8 cellular contexts compared by ENCODE assay signal in genomic region chr7:604038-604883, GRCh38.
DNase-seq lines count a peak whose midpoint lies in the region; ATAC-seq and TF ChIP-seq lines count a peak whose summit lies in the region.

No MANE protein-coding gene starts in this region.

- peak overlapping the region; percentile 100 for H3K27ac Mint-ChIP-seq in CD8-positive, alpha-beta T cell
- H3K27ac Mint-ChIP-seq in activated CD8-positive, alpha-beta memory T cell treated with anti-CD3 and anti-CD28 coated beads, Interleukin-2, amount 10 ng/mL, durations not matched to agents 7 days and 5 days, result peak overlapping the region; percentile 99

- ATAC-seq in CD8-positive, alpha-beta T cell, result peak; percentile 71
- ATAC-seq in GM21619 (IDR thresholded peaks at IDR 0.05; ENCODE audit: unreplicated experiment), result peak; percentile 72
- ATAC-seq in activated CD8-positive, alpha-beta memory T cell treated with anti-CD3 and anti-CD28 coated beads, Interleukin-2, amount 10 ng/mL, durations not matched to agents 7 days and 5 days, result peak; percentile 84

- peak overlapping the region; percentile 81 for H3K4me3 ChIP-seq in CD8-positive, alpha-beta T cell (ENCODE audit: low read depth, low read length)
- H3K4me3 ChIP-seq in Karpas-422 (ENCODE audit: low read length), result peak overlapping the region; percentile 43; the same call in 1 of the 2 replicates
- H3K4me3 ChIP-seq in esophagus (ENCODE audit: low read depth in 1 of 2, low read length in 2 of 2), result peak overlapping the region in 1 of 2 donors; percentile 26
- H3K4me3 ChIP-seq in parathyroid adenoma (ENCODE audit: low read depth, low read length), result peak overlapping the region; percentile 16
- H3K4me3 ChIP-seq in thymus (ENCODE audit: low read length), result peak overlapping the region; percentile 47

- WGBS in esophagus, 2 donors, result 58 to 62% methylated on average over 35 to 36 of the region's 36 CpGs
- WGBS in thymus, result 17% methylated on average over 36 of the region's 36 CpGs

- peaks cover 80% of the 10 kb centered on the region for H3K4me1 ChIP-seq in CD8-positive, alpha-beta T cell (ENCODE audit: insufficient read depth, low read length)
- peaks cover 3% of the 10 kb centered on the region for H3K4me1 ChIP-seq in Karpas-422 (ENCODE audit: low read length)
- H3K4me1 ChIP-seq in esophagus (ENCODE audit: control insufficient read depth in 2 of 2, insufficient read depth in 2 of 2, low read length in 1 of 2), result peaks cover 0 to 5% of the 10 kb centered on the region in 2 donors
- H3K4me1 ChIP-seq in parathyroid adenoma, result no peaks in the 10 kb centered on the region
- H3K4me1 ChIP-seq in thymus (ENCODE audit: control insufficient read depth, insufficient read depth, low read length), result peaks cover 23% of the 10 kb centered on the region

- no peak for TF ChIP-seq CTCF in CD8-positive, alpha-beta T cell (IDR thresholded peaks at IDR 0.05)
- no peak for TF ChIP-seq CTCF in parathyroid adenoma (IDR thresholded peaks at IDR 0.05)

- POLR2A ChIA-PET in CD8-positive, alpha-beta T cell (lab: Charles Lee), result interaction anchor here (0.5 to 2.0 kb wide), 11 partner anchors 10 to 1083 kb away, joined by 3 to 24 read pairs (median 4); no protein-coding TSS in a partner anchor

- H3K79me2 ChIP-seq in Karpas-422 (ENCODE audit: low read length), result no peaks in the 10 kb centered on the region
- no peaks in the 10 kb centered on the region for H3K79me2 ChIP-seq in parathyroid adenoma

- H3K36me3 ChIP-seq in CD8-positive, alpha-beta T cell (ENCODE audit: insufficient read depth, low read length), result peaks cover 8% of the 10 kb centered on the region
- no peaks in the 10 kb centered on the region for H3K36me3 ChIP-seq in Karpas-422 (ENCODE audit: insufficient read depth, low read length)
- peaks cover 0 to 2% of the 10 kb centered on the region in 2 donors for H3K36me3 ChIP-seq in esophagus (ENCODE audit: control insufficient read depth in 2 of 2, insufficient read depth in 2 of 2, low read length in 1 of 2)
- H3K36me3 ChIP-seq in parathyroid adenoma (ENCODE audit: control insufficient read depth, insufficient read depth, low read length), result no peaks in the 10 kb centered on the region
- H3K36me3 ChIP-seq in thymus (ENCODE audit: control insufficient read depth, insufficient read depth), result no peaks in the 10 kb centered on the region

- H3K4me1 Mint-ChIP-seq in CD8-positive, alpha-beta T cell (ENCODE audit: low read depth), result peaks cover 63% of the 10 kb centered on the region
- peaks cover 64% of the 10 kb centered on the region for H3K4me1 Mint-ChIP-seq in activated CD8-positive, alpha-beta memory T cell treated with anti-CD3 and anti-CD28 coated beads, Interleukin-2, amount 10 ng/mL, durations not matched to agents 7 days and 5 days

- DNase-seq in CD8-positive, alpha-beta T cell, result peak; percentile 83 to 97 (median 93)
- DNase-seq in Karpas-422, result peak; percentile 57
- peak; percentile 98 for DNase-seq in activated CD8-positive, alpha-beta memory T cell treated with anti-CD3 and anti-CD28 coated beads, Interleukin-2, amount 10 ng/mL, durations not matched to agents 7 days and 5 days
- no peak for DNase-seq in ACHN

- H3K4me3 Mint-ChIP-seq in CD8-positive, alpha-beta T cell, result peak overlapping the region; percentile 90
- peak overlapping the region; percentile 86 for H3K4me3 Mint-ChIP-seq in activated CD8-positive, alpha-beta memory T cell treated with anti-CD3 and anti-CD28 coated beads, Interleukin-2, amount 10 ng/mL, durations not matched to agents 7 days and 5 days

- in situ Hi-C loops in ACHN (cut with HindIII; ENCODE audit: low pct_ligation_motif_present, low pct_unique_long_range_greater_than_20kb, low sequenced_read_pairs), result no loop called here

- intact Hi-C loops in CD8-positive, alpha-beta T cell (cut with DNase I, micrococcal nuclease), result loop anchor here (1.0 to 10.0 kb wide), 5 partner anchors 14 to 242 kb away; partner anchors contain the start of genes DNAAF5 (in 1 of the 2) and SUN1 (in 1 of the 2)

- no peaks in the 10 kb centered on the region for H4K20me1 ChIP-seq in Karpas-422 (ENCODE audit: insufficient read depth, low read depth, low read length)

- H3K9me3 Mint-ChIP-seq in CD8-positive, alpha-beta T cell, result no peaks in the 10 kb centered on the region
- H3K9me3 Mint-ChIP-seq in activated CD8-positive, alpha-beta memory T cell treated with anti-CD3 and anti-CD28 coated beads, Interleukin-2, amount 10 ng/mL, durations not matched to agents 7 days and 5 days (ENCODE audit: low read depth), result no peaks in the 10 kb centered on the region

- CTCF ChIA-PET in CD8-positive, alpha-beta T cell (lab: Charles Lee), result interaction anchor here (1.7 kb wide), 1 partner anchor 14 kb away, joined by 6 read pairs; no protein-coding TSS in a partner anchor
- CTCF ChIA-PET in activated CD8-positive, alpha-beta memory T cell treated with anti-CD3 and anti-CD28 coated beads, Interleukin-2, amount 10 ng/mL, durations not matched to agents 7 days and 5 days (lab: Charles Lee), result interaction anchor here (1.1 to 4.5 kb wide), 5 partner anchors 9 to 122 kb away, joined by 3 to 39 read pairs (median 3); partner anchors contain the start of gene DNAAF5

- no peaks in the 10 kb centered on the region for H3K9me3 ChIP-seq in CD8-positive, alpha-beta T cell (ENCODE audit: low read length)
- H3K9me3 ChIP-seq in Karpas-422 (ENCODE audit: low read length) (no peaks in the 10 kb centered on the region), esophagus (ENCODE audit: control insufficient read depth in 2 of 2, insufficient read depth in 1 of 2, low read depth in 1 of 2, low read length in 1 of 2) (no peaks in the 10 kb centered on the region), parathyroid adenoma (ENCODE audit: control insufficient read depth, low read length) (no peaks in the 10 kb centered on the region), thymus (ENCODE audit: control insufficient read depth) (no peaks in the 10 kb centered on the region)

- H3K9ac ChIP-seq in Karpas-422 (ENCODE audit: low read length) (peak overlapping the region; percentile 60), parathyroid adenoma (no peak overlapping the region)

- no peaks in the 10 kb centered on the region for H3K9me2 ChIP-seq in Karpas-422 (replicated peaks; ENCODE audit: insufficient read depth, low read length)

- H3K27me3 ChIP-seq in CD8-positive, alpha-beta T cell (ENCODE audit: insufficient read depth, low read length), result no peaks in the 10 kb centered on the region
- H3K27me3 ChIP-seq in Karpas-422 (ENCODE audit: low read length), result no peaks in the 10 kb centered on the region
- H3K27me3 ChIP-seq in esophagus (ENCODE audit: control insufficient read depth in 1 of 2, insufficient read depth in 2 of 2, low read length in 2 of 2), result no peaks in the 10 kb centered on the region
- no peaks in the 10 kb centered on the region for H3K27me3 ChIP-seq in parathyroid adenoma (ENCODE audit: control insufficient read depth, insufficient read depth, low read length)
- H3K27me3 ChIP-seq in thymus (ENCODE audit: control insufficient read depth, insufficient read depth), result no peaks in the 10 kb centered on the region

- no peaks in the 10 kb centered on the region for H3K27me3 Mint-ChIP-seq in CD8-positive, alpha-beta T cell (ENCODE audit: low read depth)
- no peaks in the 10 kb centered on the region for H3K27me3 Mint-ChIP-seq in activated CD8-positive, alpha-beta memory T cell treated with anti-CD3 and anti-CD28 coated beads, Interleukin-2, amount 10 ng/mL, durations not matched to agents 7 days and 5 days

- H3K4me2 ChIP-seq in Karpas-422 (ENCODE audit: low read depth, low read length, poor library complexity, severe bottlenecking), result peak overlapping the region; percentile 45
- no peak overlapping the region for H3K4me2 ChIP-seq in parathyroid adenoma (ENCODE audit: low read length)

- peak overlapping the region; percentile 96 for H3K27ac ChIP-seq in CD8-positive, alpha-beta T cell (ENCODE audit: low read depth, low read length)
- H3K27ac ChIP-seq in Karpas-422 (ENCODE audit: low read length) (no peak overlapping the region), esophagus (ENCODE audit: low read depth in 2 of 2, low read length in 1 of 2) (peak overlapping the region; percentile 81), parathyroid adenoma (peak overlapping the region; percentile 75), thymus (ENCODE audit: low read depth) (peak overlapping the region; percentile 85)

- H2AFZ ChIP-seq in Karpas-422 (ENCODE audit: low read length) (no peak overlapping the region), parathyroid adenoma (no peak overlapping the region)

- peaks cover 20% of the 10 kb centered on the region for H3K36me3 Mint-ChIP-seq in CD8-positive, alpha-beta T cell
- H3K36me3 Mint-ChIP-seq in activated CD8-positive, alpha-beta memory T cell treated with anti-CD3 and anti-CD28 coated beads, Interleukin-2, amount 10 ng/mL, durations not matched to agents 7 days and 5 days, result peaks cover 15% of the 10 kb centered on the region
